Comparison of ENCODE assay signal across 14 cellular contexts in genomic region chr1:236870721-236871120, GRCh38.
A peak's percentile ranks its signal among the peaks of the same experiment; 100 is the strongest.
DNase-seq lines count a peak whose midpoint lies in the region; ATAC-seq and TF ChIP-seq lines count a peak whose summit lies in the region.
"Had no signal": no experiment of that assay in that cellular context is flagged by ENCODE, and none has a peak within 500 bp of the region (broad histone marks: within the 10 kb centered on the region; RNA-seq: fewer than 3 reads in every experiment).

No MANE protein-coding gene starts in this region.

- DNase-seq in SIG-M5 treated with dmso at 0.1 percent for 504 hours (lab: John Stamatoyannopoulos, UW; ENCODE audit: unreplicated experiment) (peak; percentile 98), right lobe of liver (no peak), epidermal melanocyte (ENCODE audit: insufficient read length, low spot score) (no peak), NCI-H2081 treated with DMSO at 0.1 percent for 48 hours (lab: John Stamatoyannopoulos, UW) (no peak)
- DNase-seq: activated CD8-positive, alpha-beta memory T cell treated with anti-CD3 and anti-CD28 coated beads, Interleukin-2, amount 50 U/mL, for 4 hours; EL; MG63 had no signal

- H3K4me1 ChIP-seq in right lobe of liver: peaks cover 0 to 1% (median 0%) of the 10 kb centered on the region in 4 donors
- H3K4me1 ChIP-seq: neural progenitor cell had no signal

- no peak for TF ChIP-seq POLR2A in right lobe of liver (IDR thresholded peaks at IDR 0.05)

- peaks cover 0 to 22% (median 4%) of the 10 kb centered on the region in 4 donors for H3K36me3 ChIP-seq in right lobe of liver

- intact Hi-C loops in right lobe of liver (cut with DNase I): no loop called here

- WGBS in right lobe of liver (ENCODE audit: insufficient coverage, low coverage, low lambda C conversion rate, missing lambda C conversion rate): 56% methylated on average over 6 of the region's 6 CpGs

- H3K27ac ChIP-seq in right lobe of liver: no peak overlapping the region
- H3K27ac ChIP-seq: neural progenitor cell, RWPE1 had no signal

- H3K27me3 ChIP-seq in right lobe of liver: no peaks in the 10 kb centered on the region
- H3K27me3 ChIP-seq: MG63, neural progenitor cell had no signal

- no peak for TF ChIP-seq CTCF in right lobe of liver (IDR thresholded peaks at IDR 0.05)

- H3K9me3 ChIP-seq in right lobe of liver: no peaks in the 10 kb centered on the region
- H3K9me3 ChIP-seq: MG63 had no signal

- no peak overlapping the region for H3K4me3 ChIP-seq in right lobe of liver
- H3K4me3 ChIP-seq: MG63, neural progenitor cell had no signal

- peak; percentile 65 for ATAC-seq in GM18499 (IDR thresholded peaks at IDR 0.05; ENCODE audit: insufficient read depth, unreplicated experiment)
- ATAC-seq in HG02973 (IDR thresholded peaks at IDR 0.05; ENCODE audit: unreplicated experiment): peak; percentile 83
- peak; percentile 36 to 57 (median 48) for ATAC-seq in right lobe of liver
- ATAC-seq in HG03520 (IDR thresholded peaks at IDR 0.05; ENCODE audit: unreplicated experiment): no peak
- no peak for ATAC-seq in HG03095 (IDR thresholded peaks at IDR 0.05; ENCODE audit: unreplicated experiment)
- ATAC-seq: esophagus mucosa had no signal

Comparison
In these comparisons a context has a peak if more than half of its experiments do, and no peak if none do; other contexts are left out.
1. ATAC-seq: peak in GM18499 (single experiment), HG02973 (single experiment) and right lobe of liver (4 of 4); none in HG03520 (single experiment) and HG03095 (single experiment).